In genomic region chrX:38112566-38112965, GRCh38 we compare ENCODE assay signal across 14 cellular contexts.
A peak's percentile ranks its signal among the peaks of the same experiment; 100 is the strongest.
DNase-seq lines count a peak whose midpoint lies in the region; ATAC-seq lines count a peak whose summit lies in the region.
"Had no signal": no experiment of that assay in that cellular context is flagged by ENCODE, and none has a peak within 500 bp of the region (broad histone marks: within the 10 kb centered on the region; RNA-seq: fewer than 3 reads in every experiment).

No MANE protein-coding gene starts in this region.

- ATAC-seq in GM19397 (IDR thresholded peaks at IDR 0.05; ENCODE audit: unreplicated experiment) (peak; percentile 86), HG03108 (IDR thresholded peaks at IDR 0.05; ENCODE audit: unreplicated experiment) (peak; percentile 58), GM18858 (IDR thresholded peaks at IDR 0.05; ENCODE audit: unreplicated experiment) (no peak)

- peak; percentile 89 for DNase-seq in DMS53 (lab: John Stamatoyannopoulos, UW)
- DNase-seq in NCI-H345 (lab: John Stamatoyannopoulos, UW): peak; percentile 83
- no peak for DNase-seq in NCI-H146 treated with DMSO at 0.1 percent for 48 hours (lab: John Stamatoyannopoulos, UW; ENCODE audit: unreplicated experiment)
- DNase-seq in caudate nucleus (lab: John Stamatoyannopoulos, UW): no peak
- DNase-seq in GM03348 (ENCODE audit: low spot score): no peak
- DNase-seq: activated B cell treated with CpG ODN at 0.5 μM for 24 hours; activated T-cell treated with anti-CD3 and anti-CD28 coated beads for 4 hours; midbrain; stimulated activated naive CD4-positive, alpha-beta T cell treated with Interleukin-2 at 50 U/mL for 16 hours had no signal

- no peak overlapping the region for H3K27ac ChIP-seq in caudate nucleus (ENCODE audit: low read depth, low read length)
- H3K27ac ChIP-seq: parathyroid adenoma, SJSA1 had no signal

Comparison
In these comparisons a context has a peak if more than half of its experiments do, and no peak if none do; other contexts are left out.
1. DNase-seq: peak in DMS53 (single experiment) and NCI-H345 (single experiment); none in NCI-H146 treated with DMSO at 0.1 percent for 48 hours (single experiment), caudate nucleus (0 of 61) and GM03348 (single experiment).